In genomic region chr5:36878421-36879088, GRCh38 we compare ENCODE assay signal across 8 cellular contexts. TPM values are rescaled to one million over a fixed set of nuclear protein-coding genes. Genes with fewer than 3 reads are reported as not detected.
DNase-seq lines count a peak whose midpoint lies in the region; ATAC-seq and TF ChIP-seq lines count a peak whose summit lies in the region.

No MANE protein-coding gene starts in this region.

- TF ChIP-seq CTCF in HL-60 (IDR thresholded peaks at IDR 0.05; ENCODE audit: insufficient read depth, low read length), result no peak
- TF ChIP-seq CTCF in nephron progenitor cell (IDR thresholded peaks at IDR 0.05), result no peak

- no peak for DNase-seq in CD4-positive, alpha-beta memory T cell
- DNase-seq in HL-60 (ENCODE audit: low read depth in 1 of 2, low spot score in 1 of 2) (no peak), SK-N-MC (ENCODE audit: low read depth, low spot score) (no peak), epithelial cell of prostate (ENCODE audit: low read depth, low spot score) (no peak), nephron progenitor cell (peak; percentile 72), activated gamma-delta T cell (lab: John Stamatoyannopoulos, UW) (no peak)
- no peak for DNase-seq in stimulated activated CD4-positive, alpha-beta T cell treated with anti-CD3 and anti-CD28 coated beads, Interleukin-4, amount 100 ng/mL, for 24 hours

- H3K4me3 ChIP-seq in CD4-positive, alpha-beta memory T cell (ENCODE audit: low read length in 2 of 2), result peak overlapping the region; percentile 78 to 96
- H3K4me3 ChIP-seq in HL-60 (replicated peaks; ENCODE audit: insufficient read depth, low read length), result peak overlapping the region; percentile 84
- H3K4me3 ChIP-seq in SK-N-MC, result peak overlapping the region; percentile 98

- H3K36me3 Mint-ChIP-seq in CD4-positive, alpha-beta memory T cell, result peaks cover 0 to 22% of the 10 kb centered on the region in 2 donors
- H3K36me3 Mint-ChIP-seq in nephron progenitor cell (ENCODE audit: low read depth), result no peaks in the 10 kb centered on the region

- H3K4me3 Mint-ChIP-seq in CD4-positive, alpha-beta memory T cell, result peak overlapping the region; percentile 89 to 99 (median 94)
- H3K4me3 Mint-ChIP-seq in nephron progenitor cell, result peak overlapping the region; percentile 92

- no peaks in the 10 kb centered on the region for H3K9me3 ChIP-seq in CD4-positive, alpha-beta memory T cell (ENCODE audit: control insufficient read depth in 1 of 2, low read length in 2 of 2)
- H3K9me3 ChIP-seq in SK-N-MC (ENCODE audit: low read depth, low read length), result peaks cover 5% of the 10 kb centered on the region; the same call in 1 of the 2 replicates

- H3K27ac ChIP-seq in CD4-positive, alpha-beta memory T cell (ENCODE audit: low read depth, low read length), result peak overlapping the region; percentile 93
- H3K27ac ChIP-seq in HL-60 (replicated peaks) (peak overlapping the region; percentile 94; the same call in 1 of the 2 replicates), SK-N-MC (peak overlapping the region; percentile 93), epithelial cell of prostate (peak overlapping the region; percentile 94)

- ATAC-seq in HG03280 (IDR thresholded peaks at IDR 0.05; ENCODE audit: unreplicated experiment), result no peak

- H3K9ac ChIP-seq in SK-N-MC (ENCODE audit: insufficient read length), result peak overlapping the region; percentile 94

- H3K27me3 ChIP-seq in CD4-positive, alpha-beta memory T cell (ENCODE audit: insufficient read depth, low read length), result no peaks in the 10 kb centered on the region
- H3K27me3 ChIP-seq in HL-60 (ENCODE audit: insufficient read depth, poor library complexity, severe bottlenecking), result no peaks in the 10 kb centered on the region

- no peaks in the 10 kb centered on the region for H3K9me3 Mint-ChIP-seq in CD4-positive, alpha-beta memory T cell
- H3K9me3 Mint-ChIP-seq in nephron progenitor cell, result no peaks in the 10 kb centered on the region

- CTCF ChIA-PET in CD4-positive, alpha-beta memory T cell (lab: Charles Lee; ENCODE audit: partially characterized antibody), result interaction anchor here (1.3 kb wide), 1 partner anchor 69 kb away, joined by 5 read pairs; no protein-coding TSS in a partner anchor

- POLR2A ChIA-PET in CD4-positive, alpha-beta memory T cell (lab: Charles Lee; ENCODE audit: partially characterized antibody), result interaction anchor here (2.5 to 3.4 kb wide), 3 partner anchors 8 to 51 kb away, joined by 6 to 18 read pairs (median 18); no protein-coding TSS in a partner anchor

- peaks cover 36 to 64% (median 43%) of the 10 kb centered on the region in 4 donors for H3K4me1 Mint-ChIP-seq in CD4-positive, alpha-beta memory T cell
- peaks cover 55% of the 10 kb centered on the region for H3K4me1 Mint-ChIP-seq in nephron progenitor cell

- H3K36me3 ChIP-seq in CD4-positive, alpha-beta memory T cell (ENCODE audit: insufficient read depth, low read length), result no peaks in the 10 kb centered on the region
- H3K36me3 ChIP-seq in SK-N-MC (ENCODE audit: insufficient read depth, low read length), result no peaks in the 10 kb centered on the region; the same call in 1 of the 2 replicates

- H3K4me1 ChIP-seq in CD4-positive, alpha-beta memory T cell (ENCODE audit: insufficient read depth, low read length), result peaks cover 64% of the 10 kb centered on the region

- H3K27me3 Mint-ChIP-seq in CD4-positive, alpha-beta memory T cell, result no peaks in the 10 kb centered on the region
- H3K27me3 Mint-ChIP-seq in nephron progenitor cell (ENCODE audit: low read depth, poor library complexity), result no peaks in the 10 kb centered on the region

- intact Hi-C loops in CD4-positive, alpha-beta memory T cell (cut with micrococcal nuclease), result loop anchor here (5.0 kb wide), 1 partner anchor 44 kb away; no protein-coding TSS in a partner anchor

- peak overlapping the region; percentile 92 to 98 (median 95) for H3K27ac Mint-ChIP-seq in CD4-positive, alpha-beta memory T cell
- H3K27ac Mint-ChIP-seq in nephron progenitor cell, result peak overlapping the region; percentile 80

RNA-seq across cellular contexts. Expression of gene NIPBL, which starts 2.0 kb away (rescaled TPM):
- total RNA-seq in CD4-positive, alpha-beta memory T cell, result 100 to 1,000 TPM; 106 to 110 TPM
- 10 to 100 TPM in 1 of 2 donors, 1 to 10 TPM in 1; 3.8 to 43.0 TPM for polyA plus RNA-seq in CD4-positive, alpha-beta memory T cell
